ENCODE assay signal across 8 cellular contexts in the genomic region with DNA sequence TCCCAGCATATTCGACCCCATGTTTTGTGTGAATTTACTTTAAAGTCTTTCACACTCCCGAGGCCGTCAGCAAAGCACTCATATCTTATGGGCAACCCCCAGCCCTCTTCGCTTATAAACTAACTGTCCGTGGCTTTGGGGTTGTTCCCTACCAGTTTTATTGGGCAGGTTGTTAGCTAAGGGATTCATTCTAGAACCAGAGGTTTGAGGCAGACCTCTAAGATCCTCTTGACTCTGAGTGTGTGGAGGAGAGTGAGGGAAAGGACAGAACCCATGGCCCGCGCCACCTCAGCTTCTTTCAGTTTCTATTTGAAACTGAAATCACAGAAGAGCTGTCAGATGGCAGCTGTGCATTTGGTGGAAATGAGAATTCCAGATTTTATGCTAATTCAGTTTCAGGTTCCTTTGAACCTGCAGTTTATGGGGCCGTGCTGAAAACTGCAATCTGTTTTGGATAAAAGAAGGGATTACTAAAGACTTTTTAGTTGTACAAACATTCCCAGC.
DNase-seq lines count a peak whose midpoint lies in the region; ATAC-seq and TF ChIP-seq lines count a peak whose summit lies in the region.

No MANE protein-coding gene starts in this region.

- ATAC-seq in GM18498 (IDR thresholded peaks at IDR 0.05; ENCODE audit: unreplicated experiment) (peak; percentile 92), GM21526 (IDR thresholded peaks at IDR 0.05; ENCODE audit: low FRiP score, unreplicated experiment) (peak; percentile 81), psoas muscle (no peak)

- no peak for DNase-seq in activated CD4-positive, CD25-positive, alpha-beta regulatory T cell (lab: John Stamatoyannopoulos, UW)
- DNase-seq in NCI-H1105 treated with DMSO at 0.1 percent for 48 hours (lab: John Stamatoyannopoulos, UW): no peak
- no peak for DNase-seq in psoas muscle
- DNase-seq in A673 (ENCODE audit: low spot score): no peak

- TF ChIP-seq CTCF in psoas muscle (IDR thresholded peaks at IDR 0.05) (no peak), A673 (conservative IDR thresholded peaks at IDR 0.05; ENCODE audit: low read depth, low read length) (no peak)

- intact Hi-C loops in psoas muscle (cut with DNase I): no loop called here
- intact Hi-C loops in A673 (cut with micrococcal nuclease; ENCODE audit: unreplicated experiment): no loop called here

- POLR2A ChIA-PET in A673 (lab: Charles Lee; ENCODE audit: low non-redundant PET): no interaction called here

- WGBS in psoas muscle, 3 donors: 69 to 78% (median 73%) methylated on average over 8 of the region's 8 CpGs

- BruUV-seq in A673 (replicated peaks; lab: Mats Ljungman, UMichigan): no TSS peak

- H3K27ac ChIP-seq in HUES6 (ENCODE audit: low read depth, low read length) (no peak overlapping the region), psoas muscle (no peak overlapping the region), A673 (ENCODE audit: low read depth, low read length, poor library complexity, severe bottlenecking) (no peak overlapping the region)

- H3K4me1 ChIP-seq in HUES6 (ENCODE audit: control insufficient read depth, insufficient read depth, low read length) (peaks cover 33% of the 10 kb centered on the region), iPS-15b (ENCODE audit: control insufficient read depth, insufficient read depth, low read length) (peaks cover 12% of the 10 kb centered on the region), psoas muscle (no peaks in the 10 kb centered on the region), A673 (ENCODE audit: insufficient read depth, low read length, poor library complexity, severe bottlenecking) (no peaks in the 10 kb centered on the region)

- H3K36me3 ChIP-seq in HUES6 (ENCODE audit: control insufficient read depth, insufficient read depth, low read length): no peaks in the 10 kb centered on the region
- no peaks in the 10 kb centered on the region for H3K36me3 ChIP-seq in iPS-15b (ENCODE audit: control insufficient read depth, insufficient read depth, low read length)
- no peaks in the 10 kb centered on the region for H3K36me3 ChIP-seq in psoas muscle (ENCODE audit: insufficient read depth in 1 of 2, low read depth in 1 of 2)
- no peaks in the 10 kb centered on the region for H3K36me3 ChIP-seq in A673 (ENCODE audit: insufficient read depth, low read length, poor library complexity, severe bottlenecking)

- CTCF ChIA-PET in A673 (lab: Charles Lee): no interaction called here

- H3K9me3 ChIP-seq in HUES6 (ENCODE audit: control insufficient read depth, insufficient read depth, low read depth, low read length) (no peaks in the 10 kb centered on the region), iPS-15b (ENCODE audit: control insufficient read depth, insufficient read depth, low read length) (no peaks in the 10 kb centered on the region), psoas muscle (no peaks in the 10 kb centered on the region), A673 (ENCODE audit: low read depth, low read length, poor library complexity, severe bottlenecking) (no peaks in the 10 kb centered on the region)

- H3K4me3 ChIP-seq in HUES6 (ENCODE audit: low read depth, low read length) (peak overlapping the region; percentile 25), iPS-15b (ENCODE audit: low read depth, low read length) (peak overlapping the region; percentile 10), psoas muscle (no peak overlapping the region), A673 (ENCODE audit: low read depth, low read length, poor library complexity, severe bottlenecking) (no peak overlapping the region)

- no peak overlapping the region for H3K9ac ChIP-seq in HUES6 (ENCODE audit: low read length)
- H3K9ac ChIP-seq in iPS-15b (ENCODE audit: low read depth, low read length): no peak overlapping the region

- H3K27me3 ChIP-seq in HUES6 (ENCODE audit: control insufficient read depth, insufficient read depth, low read length): peaks cover 96% of the 10 kb centered on the region
- peaks cover 54% of the 10 kb centered on the region for H3K27me3 ChIP-seq in iPS-15b (ENCODE audit: control insufficient read depth, insufficient read depth, low read length)
- no peaks in the 10 kb centered on the region for H3K27me3 ChIP-seq in psoas muscle (ENCODE audit: insufficient read depth in 3 of 3, low read length in 2 of 3)
- no peaks in the 10 kb centered on the region for H3K27me3 ChIP-seq in A673 (replicated peaks; ENCODE audit: insufficient read depth, low read depth, low read length, poor library complexity)

Comparison
In these comparisons a context has a peak if more than half of its experiments do, and no peak if none do; other contexts are left out.
1. ATAC-seq: peak in GM18498 (single experiment) and GM21526 (single experiment); none in psoas muscle (0 of 4).
2. H3K4me3 ChIP-seq: peak in HUES6 (single experiment) and iPS-15b (single experiment); none in psoas muscle (single experiment) and A673 (single experiment).